In genomic region chr1:175635092-175635491, GRCh38 we compare ENCODE assay signal across 20 cellular contexts.
DNase-seq lines count a peak whose midpoint lies in the region; ATAC-seq, FAIRE-seq and TF ChIP-seq lines count a peak whose summit lies in the region.
"Had no signal": no experiment of that assay in that cellular context is flagged by ENCODE, and none has a peak within 500 bp of the region (broad histone marks: within the 10 kb centered on the region; RNA-seq: fewer than 3 reads in every experiment).

No MANE protein-coding gene starts in this region.

- H3K4me1 Mint-ChIP-seq in naive thymus-derived CD4-positive, alpha-beta T cell, result no peaks in the 10 kb centered on the region
- H3K4me1 Mint-ChIP-seq in CD8-positive, alpha-beta memory T cell, result no peaks in the 10 kb centered on the region
- H3K4me1 Mint-ChIP-seq: CD14-positive monocyte; CD4-positive, alpha-beta memory T cell had no signal

- H3K4me1 ChIP-seq in body of pancreas (peaks cover 13% of the 10 kb centered on the region), small intestine (ENCODE audit: control insufficient read depth in 2 of 2, insufficient read depth in 1 of 2, low read depth in 1 of 2, low read length in 1 of 2) (no peaks in the 10 kb centered on the region)
- H3K4me1 ChIP-seq in naive thymus-derived CD4-positive, alpha-beta T cell (ENCODE audit: control insufficient read depth in 2 of 2, insufficient read depth in 2 of 2, low read length in 2 of 2), result no peaks in the 10 kb centered on the region
- no peaks in the 10 kb centered on the region for H3K4me1 ChIP-seq in CD8-positive, alpha-beta memory T cell (ENCODE audit: insufficient read depth, low read length)

- H3K4me3 Mint-ChIP-seq in naive thymus-derived CD4-positive, alpha-beta T cell, result no peak overlapping the region
- no peak overlapping the region for H3K4me3 Mint-ChIP-seq in CD8-positive, alpha-beta memory T cell
- H3K4me3 Mint-ChIP-seq: CD14-positive monocyte; CD4-positive, alpha-beta memory T cell; GM23338; IgD-negative memory B cell had no signal

- no peak for TF ChIP-seq CTCF in LNCaP clone FGC (IDR thresholded peaks at IDR 0.05; ENCODE audit: control insufficient read depth, extremely low read depth, insufficient read depth)
- no peak for TF ChIP-seq CTCF in body of pancreas (IDR thresholded peaks at IDR 0.05)

- CTCF ChIA-PET in naive thymus-derived CD4-positive, alpha-beta T cell (lab: Charles Lee), result no interaction called here
- CTCF ChIA-PET in CD8-positive, alpha-beta memory T cell (lab: Charles Lee), result no interaction called here

- no peak for FAIRE-seq in small intestine (lab: Jason Lieb, UNC)
- FAIRE-seq: H54, HTR-8/SVneo had no signal

- POLR2A ChIA-PET in naive thymus-derived CD4-positive, alpha-beta T cell (lab: Charles Lee), result no interaction called here
- POLR2A ChIA-PET in CD8-positive, alpha-beta memory T cell (lab: Charles Lee), result no interaction called here

- H3K9me3 Mint-ChIP-seq in naive thymus-derived CD4-positive, alpha-beta T cell, result peaks cover 0 to 2% (median 0%) of the 10 kb centered on the region in 11 donors
- no peaks in the 10 kb centered on the region for H3K9me3 Mint-ChIP-seq in CD8-positive, alpha-beta memory T cell
- H3K9me3 Mint-ChIP-seq: GM23338, IgD-negative memory B cell had no signal

- intact Hi-C loops in body of pancreas (cut with DNase I), result no loop called here
- intact Hi-C loops in naive thymus-derived CD4-positive, alpha-beta T cell (cut with micrococcal nuclease), result no loop called here

- peak; percentile 78 for ATAC-seq in body of pancreas
- ATAC-seq in naive thymus-derived CD4-positive, alpha-beta T cell, result no peak
- ATAC-seq: GM23338 had no signal

- TF ChIP-seq POLR2A in body of pancreas (IDR thresholded peaks at IDR 0.05), result no peak

- no peak overlapping the region for H3K27ac Mint-ChIP-seq in naive thymus-derived CD4-positive, alpha-beta T cell
- H3K27ac Mint-ChIP-seq in CD8-positive, alpha-beta memory T cell, result no peak overlapping the region
- H3K27ac Mint-ChIP-seq: CD14-positive monocyte; CD4-positive, alpha-beta memory T cell; GM23338; IgD-negative memory B cell had no signal

- no peaks in the 10 kb centered on the region for H3K9me3 ChIP-seq in body of pancreas
- no peaks in the 10 kb centered on the region for H3K9me3 ChIP-seq in small intestine (ENCODE audit: control insufficient read depth, low read depth)
- no peaks in the 10 kb centered on the region for H3K9me3 ChIP-seq in naive thymus-derived CD4-positive, alpha-beta T cell (ENCODE audit: control insufficient read depth in 2 of 3, low read length in 3 of 3)
- H3K9me3 ChIP-seq in CD8-positive, alpha-beta memory T cell (ENCODE audit: low read length), result no peaks in the 10 kb centered on the region
- H3K9me3 ChIP-seq: BLaER1 had no signal

- no peaks in the 10 kb centered on the region for H3K36me3 Mint-ChIP-seq in naive thymus-derived CD4-positive, alpha-beta T cell
- peaks cover 0 to 2% (median 0%) of the 10 kb centered on the region in 3 donors for H3K36me3 Mint-ChIP-seq in CD8-positive, alpha-beta memory T cell
- H3K36me3 Mint-ChIP-seq: CD14-positive monocyte; CD4-positive, alpha-beta memory T cell had no signal

- DNase-seq in NCI-H146 (lab: John Stamatoyannopoulos, UW) (peak; percentile 15), NCI-H146 treated with DMSO at 0.1 percent for 48 hours (lab: John Stamatoyannopoulos, UW; ENCODE audit: unreplicated experiment) (no peak), LNCaP clone FGC (ENCODE audit: low read depth) (peak; percentile 3), body of pancreas (peak; percentile 43 to 82 (median 64)), small intestine (peak; percentile 46), SHP77 (lab: John Stamatoyannopoulos, UW) (no peak)
- DNase-seq in naive thymus-derived CD4-positive, alpha-beta T cell, result no peak
- DNase-seq in CD8-positive, alpha-beta memory T cell, result no peak
- DNase-seq: 8988T; CD4-positive, alpha-beta memory T cell; COR-L47; DMS 273 treated with DMSO at 0.1 percent for 48 hours; DMS79 treated with DMSO at 0.1 percent for 48 hours; GF-D8 had no signal

- H3K27ac ChIP-seq in body of pancreas (peak overlapping the region in 1 of 4 donors; percentile 7), small intestine (ENCODE audit: low read depth in 1 of 2, low read length in 1 of 2) (no peak overlapping the region)
- H3K27ac ChIP-seq in naive thymus-derived CD4-positive, alpha-beta T cell (ENCODE audit: low read depth, low read length), result no peak overlapping the region
- no peak overlapping the region for H3K27ac ChIP-seq in CD8-positive, alpha-beta memory T cell (ENCODE audit: low read depth, low read length)
- H3K27ac ChIP-seq: BLaER1 had no signal

- no peaks in the 10 kb centered on the region for H3K27me3 ChIP-seq in body of pancreas
- H3K27me3 ChIP-seq in small intestine (ENCODE audit: control insufficient read depth in 2 of 2, insufficient read depth in 2 of 2, low read length in 2 of 2), result no peaks in the 10 kb centered on the region
- no peaks in the 10 kb centered on the region for H3K27me3 ChIP-seq in naive thymus-derived CD4-positive, alpha-beta T cell (ENCODE audit: control insufficient read depth in 2 of 2, insufficient read depth in 2 of 2, low read length in 2 of 2)
- H3K27me3 ChIP-seq in CD8-positive, alpha-beta memory T cell (ENCODE audit: insufficient read depth, low read length, poor library complexity, severe bottlenecking), result no peaks in the 10 kb centered on the region
- H3K27me3 ChIP-seq: BLaER1 had no signal

- 10 to 30% methylated on average over 3 of the region's 3 CpGs for WGBS in body of pancreas, 2 donors
- WGBS in small intestine, 3 donors, result 9 to 67% (median 33%) methylated on average over 3 of the region's 3 CpGs

- H3K4me3 ChIP-seq in LNCaP clone FGC (ENCODE audit: low read depth, low read length) (no peak overlapping the region), body of pancreas (no peak overlapping the region), small intestine (ENCODE audit: low read depth in 1 of 2, low read length in 2 of 2) (no peak overlapping the region)
- H3K4me3 ChIP-seq in naive thymus-derived CD4-positive, alpha-beta T cell (ENCODE audit: low read length), result no peak overlapping the region
- H3K4me3 ChIP-seq in CD8-positive, alpha-beta memory T cell (ENCODE audit: low read length), result no peak overlapping the region
- H3K4me3 ChIP-seq: BLaER1, GM23338 had no signal

- peaks cover 15 to 35% (median 26%) of the 10 kb centered on the region in 5 donors for H3K27me3 Mint-ChIP-seq in naive thymus-derived CD4-positive, alpha-beta T cell
- H3K27me3 Mint-ChIP-seq in CD8-positive, alpha-beta memory T cell, result peaks cover 3 to 17% of the 10 kb centered on the region in 2 donors

- no peaks in the 10 kb centered on the region for H3K36me3 ChIP-seq in body of pancreas (replicated peaks in 1 of 2; ENCODE audit: insufficient read depth in 1 of 2, low read depth in 2 of 2)
- H3K36me3 ChIP-seq in small intestine (ENCODE audit: control insufficient read depth in 2 of 2, insufficient read depth in 2 of 2, low read length in 2 of 2), result no peaks in the 10 kb centered on the region
- no peaks in the 10 kb centered on the region for H3K36me3 ChIP-seq in naive thymus-derived CD4-positive, alpha-beta T cell (ENCODE audit: control insufficient read depth in 2 of 3, insufficient read depth in 3 of 3, low read length in 3 of 3)
- H3K36me3 ChIP-seq in CD8-positive, alpha-beta memory T cell (ENCODE audit: insufficient read depth, low read length), result no peaks in the 10 kb centered on the region
- H3K36me3 ChIP-seq: BLaER1 had no signal

Comparison
In these comparisons a context has a peak if more than half of its experiments do, and no peak if none do; other contexts are left out.
1. DNase-seq: peak in NCI-H146 (single experiment), LNCaP clone FGC (single experiment), body of pancreas (4 of 4) and small intestine (single experiment); none in NCI-H146 treated with DMSO at 0.1 percent for 48 hours (single experiment), SHP77 (0 of 2), naive thymus-derived CD4-positive, alpha-beta T cell (0 of 9) and CD8-positive, alpha-beta memory T cell (0 of 5).